Comparison of ENCODE assay signal across 22 cellular contexts in the genomic region with DNA sequence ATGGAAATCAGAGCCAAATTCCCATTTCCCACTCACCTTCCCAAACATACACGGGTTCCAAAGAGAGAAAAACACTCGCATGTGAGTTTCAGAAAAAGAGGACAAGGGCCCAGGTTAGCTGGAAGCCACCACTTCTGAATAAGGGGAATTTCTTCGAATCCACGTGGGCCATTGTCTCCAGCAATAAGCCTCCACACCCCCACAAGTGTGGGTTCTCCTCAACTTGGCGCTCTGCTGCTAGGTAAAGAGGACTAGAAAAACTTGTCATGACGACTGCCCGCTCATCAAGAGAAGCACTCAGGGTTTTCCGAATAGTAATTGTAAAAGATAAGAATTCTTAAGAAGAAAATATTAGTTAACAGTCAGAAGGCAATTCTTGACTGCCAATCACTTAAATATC.
"Had no signal": no experiment of that assay in that cellular context is flagged by ENCODE, and none has a peak within 500 bp of the region (broad histone marks: within the 10 kb centered on the region; RNA-seq: fewer than 3 reads in every experiment).

No MANE protein-coding gene starts in this region.

- H3K4me3 ChIP-seq: MG63 had no signal

- H3K9me3 ChIP-seq: MG63, SK-N-SH had no signal

- DNase-seq: IMR-90, Karpas-422, KG1, MG63, NCI-H1092, NCI-H1105 treated with DMSO at 0.1 percent for 48 hours, NCI-H1417 treated with DMSO at 0.1 percent for 48 hours, NCI-H187 treated with DMSO at 0.1 percent for 48 hours, NCI-H2029 treated with DMSO at 0.1 percent for 48 hours, NCI-H2171, NCI-H226, NCI-H446, NCI-H510A, NCI-H524 treated with DMSO at 0.1 percent for 48 hours, NCI-H69, NCI-H774, PC-3, SHP77, SK-N-SH, SW 1271 had no signal

- H3K4me2 ChIP-seq: SK-N-SH had no signal

- H3K9me2 ChIP-seq: SK-N-SH had no signal

- ATAC-seq: HepG2, Panc1, PC-3 had no signal

- H3K27me3 ChIP-seq: MG63 had no signal
